In genomic region chr18:80171190-80171872, GRCh38 we compare ENCODE assay signal across 8 cellular contexts.
A peak's percentile ranks its signal among the peaks of the same experiment; 100 is the strongest.
DNase-seq lines count a peak whose midpoint lies in the region; ATAC-seq, FAIRE-seq and TF ChIP-seq lines count a peak whose summit lies in the region.

No MANE protein-coding gene starts in this region.

- in situ Hi-C loops in mammary epithelial cell (cut with MboI; ENCODE audit: low sequenced_read_pairs in 2 of 2) = no loop called here
- in situ Hi-C loops in HepG2 (cut with HindIII; ENCODE audit: extremely low pct_ligation_motif_present, low pct_unique_long_range_greater_than_20kb) = no loop called here

- POLR2A ChIA-PET in HepG2 (lab: Yijun Ruan, JAX) = no interaction called here

- no peak for TF ChIP-seq POLR2A in HepG2 (IDR thresholded peaks at IDR 0.05; ENCODE audit: insufficient read depth in 1 of 2, low read depth in 2 of 2, low read length in 2 of 2)

- H3K9me3 ChIP-seq in mammary epithelial cell (replicated peaks; ENCODE audit: insufficient read depth, low read length) (no peaks in the 10 kb centered on the region), HepG2 (ENCODE audit: low read length) (no peaks in the 10 kb centered on the region)

- peak; percentile 8 for FAIRE-seq in HepG2 (lab: Jason Lieb, UNC)

- H3K4me2 ChIP-seq in mammary epithelial cell (ENCODE audit: insufficient read depth, low read depth, low read length) (peak overlapping the region; percentile 68), HepG2 (ENCODE audit: low read depth, low read length) (no peak overlapping the region)

- dilution Hi-C loops in mammary epithelial cell (cut with HindIII; ENCODE audit: low sequenced_read_pairs) = no loop called here

- intact Hi-C loops in mammary epithelial cell (cut with micrococcal nuclease) = loop anchor here (1.0 to 5.0 kb wide), 5 partner anchors 14 to 789 kb away; no protein-coding TSS in a partner anchor
- intact Hi-C loops in HepG2 (cut with micrococcal nuclease; ENCODE audit: unreplicated experiment) = no loop called here

- H3K4me1 ChIP-seq in mammary epithelial cell (ENCODE audit: insufficient read depth, low read length) (peaks cover 30% of the 10 kb centered on the region), HepG2 (ENCODE audit: insufficient read depth, low read length) (no peaks in the 10 kb centered on the region)

- H3K36me3 ChIP-seq in mammary epithelial cell (ENCODE audit: insufficient read depth, low read length) = no peaks in the 10 kb centered on the region
- no peaks in the 10 kb centered on the region for H3K36me3 ChIP-seq in HepG2 (replicated peaks in 1 of 2; ENCODE audit: control insufficient read depth in 1 of 2, insufficient read depth in 2 of 2, low read length in 2 of 2)

- peak; percentile 57 for TF ChIP-seq RAD21 in HepG2 (CRISPR knock-in tag; IDR thresholded peaks at IDR 0.05)

- CTCF ChIA-PET in mammary epithelial cell (lab: Charles Lee; ENCODE audit: low non-redundant PET) (no interaction called here), HepG2 (lab: Yijun Ruan, JAX; ENCODE audit: low intra/inter-chr PET ratio, low total read pairs) (interaction anchor here (0.6 to 2.1 kb wide), 4 partner anchors 14 to 86 kb away, joined by 3 to 26 read pairs (median 6); no protein-coding TSS in a partner anchor)

- TF ChIP-seq CTCF in mammary epithelial cell (conservative IDR thresholded peaks at IDR 0.05 in 1 of 2, IDR thresholded peaks at IDR 0.05 in 1 of 2; ENCODE audit: extremely low read depth in 1 of 2, insufficient read depth in 1 of 2, low read depth in 1 of 2, low read length in 2 of 2) = peak; percentile 85 to 98
- peak; percentile 77 for TF ChIP-seq CTCF in HepG2 (CRISPR knock-in tag; IDR thresholded peaks at IDR 0.05)

- no peaks in the 10 kb centered on the region for H4K20me1 ChIP-seq in mammary epithelial cell (ENCODE audit: insufficient read depth, low read length)
- H4K20me1 ChIP-seq in HepG2 (ENCODE audit: insufficient read depth, low read length) = no peaks in the 10 kb centered on the region

- H3K27me3 ChIP-seq in mammary epithelial cell (ENCODE audit: insufficient read depth, low read length) (no peaks in the 10 kb centered on the region), HepG2 (ENCODE audit: control insufficient read depth in 1 of 2, insufficient read depth in 2 of 2, low read length in 2 of 2) (no peaks in the 10 kb centered on the region)

- ATAC-seq in activated CD4-positive, CD25-positive, alpha-beta regulatory T cell treated with anti-CD3 and anti-CD28 coated beads, Interleukin-2, amount 50 U/mL, for 24 hours = no peak
- ATAC-seq in SK-N-SH treated with all-trans-retinoic acid at 6 μM for 48 hours (peak; percentile 39; the same call in 1 of the 3 replicates), HepG2 (peak; percentile 58), GM21825 (IDR thresholded peaks at IDR 0.05; ENCODE audit: unreplicated experiment) (no peak)

- H3K9ac ChIP-seq in mammary epithelial cell (ENCODE audit: insufficient read depth, low read length) = no peak overlapping the region
- H3K9ac ChIP-seq in HepG2 (ENCODE audit: insufficient read depth, low read depth, low read length) = no peak overlapping the region

- H3K27ac ChIP-seq in mammary epithelial cell (ENCODE audit: insufficient read depth, low read depth, low read length) = no peak overlapping the region
- H3K27ac ChIP-seq in HepG2 (ENCODE audit: extremely low read length, insufficient read depth, low read length) = no peak overlapping the region

- WGBS in mammary epithelial cell (ENCODE audit: low coverage, missing lambda C conversion rate) = 7% methylated on average over 19 of the region's 22 CpGs
- 70% methylated on average over 19 of the region's 22 CpGs for WGBS in HepG2 (ENCODE audit: low lambda C conversion rate)

- H3K4me3 ChIP-seq in mammary epithelial cell (replicated peaks in 1 of 3; ENCODE audit: insufficient read depth in 1 of 3, low read depth in 2 of 3, low read length in 3 of 3) (peak overlapping the region in 1 of 3 experiments; percentile 30), HepG2 (replicated peaks in 1 of 3; ENCODE audit: insufficient read depth in 1 of 3, low read depth in 2 of 3, low read length in 3 of 3) (no peak overlapping the region)

- BruUV-seq in mammary epithelial cell (replicated peaks; lab: Mats Ljungman, UMichigan) (no TSS peak), HepG2 (replicated peaks; lab: Mats Ljungman, UMichigan) (no TSS peak)

- DNase-seq in activated CD4-positive, CD25-positive, alpha-beta regulatory T cell treated with anti-CD3 and anti-CD28 coated beads, Interleukin-2, amount 50 U/mL, for 72 hours = peak; percentile 73
- DNase-seq in mammary epithelial cell = peak; percentile 38
- DNase-seq in HepG2 (ENCODE audit: low spot score) = no peak
- DNase-seq in stimulated activated CD8-positive, alpha-beta memory T cell treated with anti-CD3 and anti-CD28 coated beads, Interleukin-4, amount 100 ng/mL, for 24 hours (ENCODE audit: low read depth) = peak; percentile 39
- no peak for DNase-seq in NOMO-1 treated with DMSO at 0.1 percent for 48 hours (lab: John Stamatoyannopoulos, UW; ENCODE audit: unreplicated experiment)

- TF ChIP-seq EP300 in HepG2 (IDR thresholded peaks at IDR 0.05; ENCODE audit: low read depth in 2 of 2, low read length in 2 of 2) = no peak
- TF ChIP-seq EP300 in HepG2 (CRISPR knock-in tag; IDR thresholded peaks at IDR 0.05; ENCODE audit: borderline replicate concordance) = no peak

- H2AFZ ChIP-seq in mammary epithelial cell (ENCODE audit: low read depth, low read length) (no peak overlapping the region), HepG2 (ENCODE audit: low read length) (no peak overlapping the region)

- H3K79me2 ChIP-seq in mammary epithelial cell (ENCODE audit: insufficient read depth, low read length) = peaks cover 40% of the 10 kb centered on the region
- no peaks in the 10 kb centered on the region for H3K79me2 ChIP-seq in HepG2 (ENCODE audit: insufficient read depth, low read length)

TF ChIP-seq in SK-N-SH treated with all-trans-retinoic acid at 6 μM for 48 hours, 23 proteins besides CTCF, POLR2A, EP300 and RAD21:
- TF ChIP-seq ZC3H10 (CRISPR knock-in tag; IDR thresholded peaks at IDR 0.05) (no peak), RARB (CRISPR knock-in tag; IDR thresholded peaks at IDR 0.05) (no peak), ESRRG (CRISPR knock-in tag; IDR thresholded peaks at IDR 0.05) (no peak), TSHZ2 (CRISPR knock-in tag; IDR thresholded peaks at IDR 0.05) (no peak), CSDC2 (CRISPR knock-in tag; IDR thresholded peaks at IDR 0.05) (no peak), ZFP3 (CRISPR knock-in tag; IDR thresholded peaks at IDR 0.05) (no peak)

TF ChIP-seq in HepG2, 621 proteins besides CTCF, POLR2A, EP300 and RAD21 (continues in another document):
- TF ChIP-seq KAT2B (IDR thresholded peaks at IDR 0.05; ENCODE audit: borderline replicate concordance, low read depth, low read length) = no peak
- no peak for TF ChIP-seq ZNF562 (CRISPR knock-in tag; IDR thresholded peaks at IDR 0.05; ENCODE audit: borderline replicate concordance)
- 0 out of 2 replicates have a peak, but pooled peaks have one; percentile 41 for TF ChIP-seq HOXA3 (CRISPR knock-in tag; IDR thresholded peaks at IDR 0.05)
- no peak for TF ChIP-seq MTA3 (CRISPR knock-in tag; IDR thresholded peaks at IDR 0.05)
- TF ChIP-seq PRPF4 (IDR thresholded peaks at IDR 0.05; ENCODE audit: low read depth, low read length, poor library complexity, severe bottlenecking) = no peak
- TF ChIP-seq ZNF281 (CRISPR knock-in tag; IDR thresholded peaks at IDR 0.05; ENCODE audit: borderline replicate concordance) = no peak
- TF ChIP-seq STAG1 (CRISPR knock-in tag; IDR thresholded peaks at IDR 0.05) = peak; percentile 74
- no peak for TF ChIP-seq ZNF382 (CRISPR knock-in tag; IDR thresholded peaks at IDR 0.05; ENCODE audit: borderline replicate concordance)
- no peak for TF ChIP-seq GZF1 (CRISPR knock-in tag; IDR thresholded peaks at IDR 0.05)
- TF ChIP-seq SMC3 (IDR thresholded peaks at IDR 0.05; ENCODE audit: low read length) = peak; percentile 12; the same call in 1 of the 2 replicates

Comparison
In these comparisons a context has a peak if more than half of its experiments do, and no peak if none do; other contexts are left out.
1. DNase-seq: peak in activated CD4-positive, CD25-positive, alpha-beta regulatory T cell treated with anti-CD3 and anti-CD28 coated beads, Interleukin-2, amount 50 U/mL, for 72 hours (single experiment), mammary epithelial cell (single experiment) and stimulated activated CD8-positive, alpha-beta memory T cell treated with anti-CD3 and anti-CD28 coated beads, Interleukin-4, amount 100 ng/mL, for 24 hours (single experiment); none in HepG2 (single experiment) and NOMO-1 treated with DMSO at 0.1 percent for 48 hours (single experiment).
2. ATAC-seq: peak in SK-N-SH treated with all-trans-retinoic acid at 6 μM for 48 hours (single experiment) and HepG2 (single experiment); none in activated CD4-positive, CD25-positive, alpha-beta regulatory T cell treated with anti-CD3 and anti-CD28 coated beads, Interleukin-2, amount 50 U/mL, for 24 hours (0 of 2) and GM21825 (single experiment).